ENCODE assay signal across 19 cellular contexts in genomic region chr20:50013976-50014375, GRCh38. TPM values are rescaled to one million over a fixed set of nuclear protein-coding genes. Genes with fewer than 3 reads are reported as not detected.
A peak's percentile ranks its signal among the peaks of the same experiment; 100 is the strongest.
DNase-seq lines count a peak whose midpoint lies in the region; ATAC-seq, FAIRE-seq and TF ChIP-seq lines count a peak whose summit lies in the region.
"Had no signal": no experiment of that assay in that cellular context is flagged by ENCODE, and none has a peak within 500 bp of the region (broad histone marks: within the 10 kb centered on the region; RNA-seq: fewer than 3 reads in every experiment).

No MANE protein-coding gene starts in this region.

- H3K9ac ChIP-seq in SK-N-MC (ENCODE audit: insufficient read length): no peak overlapping the region

- H3K27me3 Mint-ChIP-seq in CD14-positive monocyte (ENCODE audit: low read depth in 3 of 3): peaks cover 13 to 27% (median 14%) of the 10 kb centered on the region in 3 donors
- peaks cover 18% of the 10 kb centered on the region for H3K27me3 Mint-ChIP-seq in endothelial cell (ENCODE audit: unreplicated experiment)
- peaks cover 4% of the 10 kb centered on the region for H3K27me3 Mint-ChIP-seq in neural crest cell (ENCODE audit: low read depth)

- H3K4me3 ChIP-seq in SK-N-MC: no peak overlapping the region

- H3K4me3 Mint-ChIP-seq in CD14-positive monocyte: peak overlapping the region in 1 of 2 donors; percentile 39
- peak overlapping the region; percentile 91 for H3K4me3 Mint-ChIP-seq in endothelial cell (ENCODE audit: unreplicated experiment)
- H3K4me3 Mint-ChIP-seq in neural crest cell: no peak overlapping the region

- no peak for ATAC-seq in GM21737 (IDR thresholded peaks at IDR 0.05; ENCODE audit: unreplicated experiment)
- ATAC-seq: PC-3 had no signal

- H3K9me3 ChIP-seq in SK-N-MC (ENCODE audit: low read depth, low read length): no peaks in the 10 kb centered on the region

- H3K36me3 Mint-ChIP-seq in CD14-positive monocyte (peaks cover 0 to 5% of the 10 kb centered on the region in 2 donors), endothelial cell (ENCODE audit: low read depth, unreplicated experiment) (peaks cover 5% of the 10 kb centered on the region), neural crest cell (ENCODE audit: low read depth) (no peaks in the 10 kb centered on the region)

- peaks cover 0 to 2% (median 0%) of the 10 kb centered on the region in 7 donors for H3K9me3 Mint-ChIP-seq in CD14-positive monocyte
- H3K9me3 Mint-ChIP-seq in endothelial cell (ENCODE audit: unreplicated experiment): no peaks in the 10 kb centered on the region
- H3K9me3 Mint-ChIP-seq in neural crest cell: no peaks in the 10 kb centered on the region

- H3K27ac ChIP-seq in SK-N-MC: 0 out of 2 replicates have a peak overlapping the region, but pooled peaks have one; percentile 31
- H3K27ac ChIP-seq: RWPE1 had no signal

- intact Hi-C loops in CD14-positive monocyte (cut with micrococcal nuclease): no loop called here

- no peak for FAIRE-seq in frontal cortex (lab: Jason Lieb, UNC)
- FAIRE-seq: A204.1, GM12892, GM18507 had no signal

- DNase-seq in CD14-positive monocyte (ENCODE audit: low spot score): no peak
- DNase-seq in SK-N-MC (ENCODE audit: low read depth, low spot score): no peak
- DNase-seq in endothelial cell (ENCODE audit: low spot score): peak; percentile 46
- DNase-seq in neural crest cell (ENCODE audit: low read depth, low spot score): no peak
- DNase-seq in frontal cortex (ENCODE audit: low spot score in 2 of 2): no peak
- no peak for DNase-seq in mesenteric fat pad (ENCODE audit: low spot score)
- no peak for DNase-seq in Ammon's horn (ENCODE audit: low spot score)
- DNase-seq: DMS79, KG1, NCI-H1694 treated with DMSO at 0.1 percent for 48 hours, NCI-H510A treated with DMSO at 0.1 percent for 48 hours, NCI-H82, PC-3, SIG-M5 had no signal

- H3K27ac Mint-ChIP-seq in CD14-positive monocyte (peak overlapping the region in 5 of 7 donors; percentile 25 to 76 (median 40)), endothelial cell (ENCODE audit: unreplicated experiment) (peak overlapping the region; percentile 100), neural crest cell (ENCODE audit: unreplicated experiment) (peak overlapping the region; percentile 35)

- peaks cover 43% of the 10 kb centered on the region for H3K4me1 Mint-ChIP-seq in CD14-positive monocyte
- H3K4me1 Mint-ChIP-seq in endothelial cell (ENCODE audit: unreplicated experiment): peaks cover 53% of the 10 kb centered on the region
- H3K4me1 Mint-ChIP-seq in neural crest cell: peaks cover 24% of the 10 kb centered on the region

- H3K36me3 ChIP-seq in SK-N-MC (ENCODE audit: insufficient read depth, low read length): no peaks in the 10 kb centered on the region

- TF ChIP-seq CTCF in CD14-positive monocyte (IDR thresholded peaks at IDR 0.05) (no peak), endothelial cell (IDR thresholded peaks at IDR 0.05; ENCODE audit: unreplicated experiment) (no peak), neural crest cell (conservative IDR thresholded peaks at IDR 0.05) (no peak)

RNA-seq across cellular contexts. Expression of gene SNAI1, which starts 31.2 kb away (rescaled TPM):
- polyA plus RNA-seq in CD14-positive monocyte: 1 to 10 TPM; 2.4 to 2.6 TPM
- total RNA-seq in endothelial cell (ENCODE audit: unreplicated experiment): 26.4 TPM
- 12.5 and 12.9 TPM in 2 replicates for total RNA-seq in neural crest cell
- not detected for total RNA-seq in frontal cortex
- total RNA-seq in mesenteric fat pad: 19.1 TPM

Comparison
In these comparisons a context has a peak if more than half of its experiments do, and no peak if none do; other contexts are left out.
1. H3K27ac Mint-ChIP-seq: peak in every context shown above with its lines; median percentile 100 in endothelial cell; 40 in CD14-positive monocyte; 35 in neural crest cell.
2. RNA of gene SNAI1, which starts 31.2 kb away (total RNA-seq): 26.4 TPM in endothelial cell (single experiment), 19.1 TPM in mesenteric fat pad (single experiment) and 12.5 to 12.9 TPM in neural crest cell; not detected in frontal cortex (single experiment); every median in the first group is over 10 times any median in the second.